ENCODE assay signal across 8 cellular contexts in the genomic region with DNA sequence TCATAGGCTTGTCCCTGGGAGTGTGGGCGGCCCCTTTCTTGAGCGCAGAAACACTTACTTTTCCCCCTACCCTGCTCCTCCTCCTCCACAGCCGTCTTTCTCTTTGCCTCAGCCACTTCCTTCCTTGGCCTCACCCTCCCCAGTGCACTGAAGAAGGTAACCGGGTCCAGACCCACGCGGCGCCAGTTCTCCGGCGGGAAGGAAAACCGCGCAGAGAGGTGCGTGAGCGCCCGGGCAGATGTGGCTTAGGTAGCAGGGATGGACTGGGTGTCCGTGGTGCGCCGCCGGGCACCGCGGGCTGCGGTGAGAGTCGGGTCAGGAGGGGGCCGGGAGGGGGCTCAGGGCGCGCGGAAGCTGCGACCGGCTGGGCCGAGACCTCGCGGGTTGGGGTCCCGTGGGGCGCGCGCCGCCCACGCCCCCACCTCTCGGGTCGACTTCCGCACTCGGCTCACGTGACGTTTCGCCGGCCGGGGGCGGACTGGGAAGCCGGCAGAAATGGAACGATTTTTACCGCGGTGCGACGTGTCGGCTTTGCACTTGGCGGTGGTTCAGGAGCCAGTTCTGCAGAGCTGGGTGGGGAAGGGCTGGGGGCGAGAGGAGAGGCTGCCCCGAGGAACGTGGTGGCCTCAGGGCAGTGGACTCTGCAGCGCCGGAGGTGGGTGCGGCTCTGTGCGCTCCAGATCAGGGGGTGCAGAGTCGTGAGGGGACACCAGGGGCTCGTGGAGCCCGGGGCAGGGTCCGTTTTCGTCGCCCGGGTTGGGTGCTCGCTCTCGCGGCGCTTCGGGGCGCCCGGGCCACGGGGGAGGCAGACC.
DNase-seq lines count a peak whose midpoint lies in the region; ATAC-seq and TF ChIP-seq lines count a peak whose summit lies in the region.

A gene with protein sequence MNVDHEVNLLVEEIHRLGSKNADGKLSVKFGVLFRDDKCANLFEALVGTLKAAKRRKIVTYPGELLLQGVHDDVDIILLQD (plus strand): TSS at position 88 of the 812 bp plus-strand sequence. CDS start 5,416 bp downstream, outside the sequence.

- no peaks in the 10 kb centered on the region for H3K9me3 ChIP-seq in OCI-LY1 (ENCODE audit: low read length)
- no peaks in the 10 kb centered on the region for H3K9me3 ChIP-seq in mucosa of rectum (ENCODE audit: control insufficient read depth in 2 of 2, low read length in 2 of 2)

- DNase-seq in CD1c-positive myeloid dendritic cell (ENCODE audit: extremely low spot score) (peak; percentile 89), epithelial cell of prostate (ENCODE audit: low read depth, low spot score) (no peak)
- peak; percentile 87 for DNase-seq in activated CD8-positive, alpha-beta memory T cell treated with anti-CD3 and anti-CD28 coated beads, Interleukin-2, amount 50 U/mL, for 48 hours
- peak; percentile 61 to 75 for DNase-seq in stimulated activated CD8-positive, alpha-beta memory T cell treated with anti-CD3 and anti-CD28 coated beads, Interleukin-4, amount 100 ng/mL, for 4 hours (ENCODE audit: low read depth in 2 of 2, low spot score in 1 of 2)

- H3K27me3 ChIP-seq in OCI-LY1 (ENCODE audit: insufficient read depth, low read length) (no peaks in the 10 kb centered on the region), mucosa of rectum (ENCODE audit: control insufficient read depth in 2 of 2, insufficient read depth in 2 of 2, low read length in 2 of 2) (no peaks in the 10 kb centered on the region)

- peak within 1 kb of the TSS; percentile 29 for H2AFZ ChIP-seq in OCI-LY1 (ENCODE audit: low read length)

- H3K27ac ChIP-seq in OCI-LY1 (ENCODE audit: low read depth, low read length, poor library complexity, severe bottlenecking) (peak within 1 kb of the TSS; percentile 87), epithelial cell of prostate (peak within 1 kb of the TSS; percentile 69), mucosa of rectum (ENCODE audit: low read depth in 2 of 2, low read length in 2 of 2) (peak within 1 kb of the TSS; percentile 91 to 94)

- peak within 1 kb of the TSS; percentile 95 for H3K4me2 ChIP-seq in OCI-LY1 (ENCODE audit: low read length)

- H3F3A ChIP-seq in OCI-LY1 (ENCODE audit: insufficient read depth, low read length) = no peaks in the 10 kb centered on the region

- H3K9me2 ChIP-seq in OCI-LY1 (ENCODE audit: low read depth, low read length) = no peaks in the 10 kb centered on the region

- H3K9ac ChIP-seq in OCI-LY1 (ENCODE audit: low read length) (peak within 1 kb of the TSS; percentile 90), mucosa of rectum (ENCODE audit: low read depth in 1 of 2, low read length in 2 of 2) (peak within 1 kb of the TSS; percentile 81 to 88)

- TF ChIP-seq CTCF in OCI-LY1 (IDR thresholded peaks at IDR 0.05; ENCODE audit: low read length) = no peak

- H3K36me3 ChIP-seq in OCI-LY1 (ENCODE audit: insufficient read depth, low read length) = peaks cover 14% of the 10 kb centered on the region; the same call in 1 of the 2 replicates
- peaks cover 2 to 4% of the 10 kb centered on the region in 2 donors for H3K36me3 ChIP-seq in mucosa of rectum (ENCODE audit: control insufficient read depth in 2 of 2, insufficient read depth in 2 of 2, low read length in 2 of 2)

- peak; percentile 66 for ATAC-seq in GM19372 (IDR thresholded peaks at IDR 0.05; ENCODE audit: low read depth, unreplicated experiment)
- ATAC-seq in HG03558 (IDR thresholded peaks at IDR 0.05; ENCODE audit: extremely low read depth, unreplicated experiment) = peak; percentile 26

- no peaks in the 10 kb centered on the region for H4K20me1 ChIP-seq in OCI-LY1 (ENCODE audit: insufficient read depth, low read length)

- H3K4me1 ChIP-seq in OCI-LY1 (ENCODE audit: insufficient read depth, low read length, severe bottlenecking) = peaks cover 33% of the 10 kb centered on the region
- H3K4me1 ChIP-seq in mucosa of rectum (ENCODE audit: control insufficient read depth in 2 of 2, insufficient read depth in 2 of 2, low read length in 2 of 2) = peaks cover 6 to 16% of the 10 kb centered on the region in 2 donors

- H3K4me3 ChIP-seq in OCI-LY1 (ENCODE audit: low read depth, low read length, poor library complexity, severe bottlenecking) (peak within 1 kb of the TSS; percentile 77), mucosa of rectum (ENCODE audit: low read length in 2 of 2) (peak within 1 kb of the TSS; percentile 85 to 99)

- H3K79me2 ChIP-seq in OCI-LY1 (ENCODE audit: insufficient read depth, low read length) = peaks cover 19% of the 10 kb centered on the region
